ENCODE assay signal across 1 cellular context in the genomic region with DNA sequence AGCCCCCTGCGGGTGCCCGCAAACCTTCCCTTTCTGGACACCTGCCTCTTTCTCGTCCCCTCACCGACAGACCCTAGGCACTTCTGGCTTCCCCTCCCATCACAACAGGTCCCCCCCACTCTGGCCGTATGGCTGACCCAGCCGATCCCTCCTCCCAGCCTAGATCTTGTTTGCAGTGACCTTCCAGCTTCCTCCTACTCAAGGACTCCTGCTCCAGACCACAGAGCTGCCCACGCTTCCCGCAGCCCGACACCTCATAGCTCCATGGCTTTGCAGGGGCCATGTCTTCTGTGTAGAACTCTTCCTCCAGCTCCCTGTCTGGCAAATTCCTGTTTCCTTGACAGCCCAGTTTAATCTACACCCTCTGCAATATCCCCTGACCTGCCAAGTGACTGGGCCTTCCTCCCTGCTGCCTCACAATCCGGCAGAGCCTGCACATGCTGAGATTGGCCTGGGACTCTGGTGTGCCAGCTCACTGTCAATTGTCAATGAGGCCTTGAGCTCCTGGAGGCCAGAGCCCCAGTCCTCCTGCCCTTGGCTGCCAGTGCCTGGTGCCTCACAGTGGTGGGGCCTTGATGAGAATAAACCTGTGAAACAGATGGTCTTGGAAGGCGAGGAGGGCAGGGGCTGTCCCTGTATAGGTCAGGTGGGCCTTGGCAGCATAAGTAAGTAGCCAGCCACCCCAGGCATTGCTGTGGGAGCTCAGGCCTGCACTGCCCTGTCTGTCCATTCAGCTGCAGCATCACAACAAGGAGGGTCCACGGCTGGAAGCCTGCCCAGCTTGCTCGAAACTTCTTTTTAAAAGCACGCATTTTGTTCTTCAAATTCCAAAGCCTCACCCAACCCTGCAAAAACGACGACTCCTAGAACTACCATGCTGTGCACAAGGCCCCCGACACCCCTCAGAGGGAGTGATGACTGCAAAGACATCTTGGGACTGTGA.
TF ChIP-seq lines count a peak whose summit lies in the region.

No MANE protein-coding gene starts in this region.

TF ChIP-seq in HEK293T, 16 proteins besides CTCF, POLR2A, EP300 and RAD21 (continued from another document):
- TF ChIP-seq FOXM1 (IDR thresholded peaks at IDR 0.05; ENCODE audit: borderline replicate concordance) = no peak
- TF ChIP-seq SP1 (IDR thresholded peaks at IDR 0.05) = no peak
